ENCODE assay signal across 19 cellular contexts in the genomic region with DNA sequence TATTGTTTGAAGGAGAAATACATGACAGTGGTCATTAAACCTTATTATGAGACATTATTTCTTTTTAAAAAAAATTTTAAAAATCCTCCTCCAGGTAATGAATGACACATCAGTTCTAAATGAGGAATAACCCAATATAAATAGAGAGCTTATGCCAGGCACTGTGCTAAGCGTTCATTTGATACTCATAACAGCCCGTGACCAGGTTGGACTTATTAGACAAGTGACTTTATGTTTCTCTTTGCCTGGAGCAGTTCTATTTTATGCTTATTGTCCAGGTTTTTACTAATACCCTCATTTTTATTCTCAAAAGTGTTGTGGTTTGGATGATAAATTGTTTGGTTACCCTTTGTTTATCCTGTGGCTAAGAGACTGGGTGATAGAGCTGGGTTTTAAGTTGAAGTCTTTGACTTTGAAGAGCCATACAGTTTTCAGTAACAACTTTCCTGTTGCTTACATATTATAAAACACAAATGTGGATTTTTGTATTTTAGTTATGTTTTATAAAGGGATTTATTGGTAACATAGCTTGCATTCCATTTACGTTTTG.
DNase-seq lines count a peak whose midpoint lies in the region; ATAC-seq and TF ChIP-seq lines count a peak whose summit lies in the region.
"Had no signal": no experiment of that assay in that cellular context is flagged by ENCODE, and none has a peak within 500 bp of the region (broad histone marks: within the 10 kb centered on the region; RNA-seq: fewer than 3 reads in every experiment).

No MANE protein-coding gene starts in this region.

- peaks cover 7% of the 10 kb centered on the region for H3K4me1 Mint-ChIP-seq in stimulated activated memory B cell treated with anti-CD40 and anti-IgM and Interleukin-4, amounts not matched to agents 10 μg/mL and 1 μg/mL and 100 μg/mL, for 72 hours

- H3K4me3 ChIP-seq in left ventricle myocardium inferior (no peak overlapping the region), astrocyte of the spinal cord (ENCODE audit: low read depth, low read length) (no peak overlapping the region)
- H3K4me3 ChIP-seq: Peyer's patch, SK-N-MC had no signal

- no peaks in the 10 kb centered on the region for H3K9me3 Mint-ChIP-seq in stimulated activated memory B cell treated with anti-CD40 and anti-IgM and Interleukin-4, amounts not matched to agents 10 μg/mL and 1 μg/mL and 100 μg/mL, for 72 hours
- H3K9me3 Mint-ChIP-seq: IgD-negative memory B cell had no signal

- intact Hi-C loops in left ventricle myocardium inferior (cut with micrococcal nuclease) (no loop called here), cardiac septum (cut with DNase I) (no loop called here)

- H3K4me3 Mint-ChIP-seq in stimulated activated memory B cell treated with anti-CD40 and anti-IgM and Interleukin-4, amounts not matched to agents 10 μg/mL and 1 μg/mL and 100 μg/mL, for 72 hours, result no peak overlapping the region
- H3K4me3 Mint-ChIP-seq: H9, IgD-negative memory B cell had no signal

- peak overlapping the region; percentile 45 for H3K27ac ChIP-seq in left ventricle myocardium inferior (replicated peaks)
- H3K27ac ChIP-seq: C4-2B, Peyer's patch, SK-N-MC had no signal

- H3K36me3 Mint-ChIP-seq in stimulated activated memory B cell treated with anti-CD40 and anti-IgM and Interleukin-4, amounts not matched to agents 10 μg/mL and 1 μg/mL and 100 μg/mL, for 72 hours, result peaks cover 57% of the 10 kb centered on the region

- no peaks in the 10 kb centered on the region for H3K27me3 ChIP-seq in left ventricle myocardium inferior (ENCODE audit: low read depth)
- H3K27me3 ChIP-seq: Peyer's patch had no signal

- TF ChIP-seq CTCF in left ventricle myocardium inferior (IDR thresholded peaks at IDR 0.05; ENCODE audit: borderline replicate concordance) (no peak), astrocyte of the spinal cord (IDR thresholded peaks at IDR 0.05; ENCODE audit: low read depth, low read length) (no peak)

- in situ Hi-C loops in astrocyte of the spinal cord (cut with HindIII; ENCODE audit: low sequenced_read_pairs), result no loop called here

- H3K4me1 ChIP-seq in left ventricle myocardium inferior, result peaks cover 36% of the 10 kb centered on the region
- H3K4me1 ChIP-seq: Peyer's patch had no signal

- H3K36me3 ChIP-seq in left ventricle myocardium inferior, result peaks cover 39% of the 10 kb centered on the region

- no peaks in the 10 kb centered on the region for H3K27me3 Mint-ChIP-seq in stimulated activated memory B cell treated with anti-CD40 and anti-IgM and Interleukin-4, amounts not matched to agents 10 μg/mL and 1 μg/mL and 100 μg/mL, for 72 hours
- H3K27me3 Mint-ChIP-seq: IgD-negative memory B cell had no signal

- no peak overlapping the region for H3K27ac Mint-ChIP-seq in stimulated activated memory B cell treated with anti-CD40 and anti-IgM and Interleukin-4, amounts not matched to agents 10 μg/mL and 1 μg/mL and 100 μg/mL, for 72 hours
- H3K27ac Mint-ChIP-seq: H9, IgD-negative memory B cell had no signal

- no peaks in the 10 kb centered on the region for H3K9me3 ChIP-seq in left ventricle myocardium inferior (replicated peaks)
- H3K9me3 ChIP-seq: Peyer's patch had no signal

- ATAC-seq in stimulated activated memory B cell treated with anti-CD40 and anti-IgM and Interleukin-4, amounts not matched to agents 10 μg/mL and 1 μg/mL and 100 μg/mL, for 72 hours, result no peak

- no peak for DNase-seq in left ventricle myocardium inferior
- DNase-seq in cardiac septum (ENCODE audit: low spot score), result no peak
- DNase-seq in M059J (ENCODE audit: low read depth), result peak; percentile 72
- DNase-seq in astrocyte of the spinal cord (ENCODE audit: low read depth, low spot score), result peak; percentile 23
- DNase-seq in renal cortical epithelial cell (ENCODE audit: low read depth), result peak; percentile 9
- no peak for DNase-seq in NCI-H128 (lab: John Stamatoyannopoulos, UW; ENCODE audit: unreplicated experiment)
- DNase-seq in HPDE6-E6E7 (ENCODE audit: extremely low spot score), result no peak
- DNase-seq: GF-D8, H9, NCI-H1417 treated with DMSO at 0.1 percent for 48 hours, NCI-H187, NCI-H446, NCI-H526, Peyer's patch, SHP77 had no signal

Comparison
In these comparisons a context has a peak if more than half of its experiments do, and no peak if none do; other contexts are left out.
1. DNase-seq: peak in M059J (single experiment), astrocyte of the spinal cord (single experiment) and renal cortical epithelial cell (single experiment); none in left ventricle myocardium inferior (single experiment), cardiac septum (single experiment), NCI-H128 (single experiment) and HPDE6-E6E7 (single experiment).